Comparison of ENCODE assay signal across 18 cellular contexts in the genomic region with DNA sequence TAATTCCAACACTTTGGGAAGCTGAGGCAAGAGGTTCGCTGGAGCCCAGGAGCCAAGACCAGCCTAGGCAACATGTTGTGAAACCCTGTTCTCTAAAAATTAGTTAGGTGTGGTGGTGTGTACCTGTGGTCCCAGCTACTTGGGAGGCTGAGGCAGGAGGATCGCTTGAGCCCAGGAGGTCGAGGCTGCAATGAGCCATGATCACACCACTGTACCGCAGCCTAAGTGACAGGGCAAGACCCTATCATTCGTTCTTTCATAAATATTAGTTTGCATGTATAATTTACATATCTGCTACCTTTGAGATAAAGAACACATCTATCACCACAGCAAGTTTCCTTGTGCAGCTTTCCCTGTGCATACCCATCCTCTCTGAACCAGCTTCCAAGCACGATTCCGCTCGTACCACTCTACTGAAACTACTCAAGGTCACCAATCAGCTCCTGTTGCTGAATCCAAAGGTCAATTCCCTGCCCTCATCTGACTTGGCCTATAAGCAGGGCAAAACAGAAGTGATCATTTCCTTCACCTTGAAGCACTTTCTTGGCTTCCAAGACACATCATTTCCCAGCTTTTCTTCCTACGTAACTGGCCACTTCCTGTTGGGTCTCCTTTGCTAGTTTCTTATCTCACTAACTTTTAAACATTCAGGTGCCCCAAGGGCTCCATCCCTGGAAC. TPM values are rescaled to one million over a fixed set of nuclear protein-coding genes. Genes with fewer than 3 reads are reported as not detected.
A peak's percentile ranks its signal among the peaks of the same experiment; 100 is the strongest.
DNase-seq lines count a peak whose midpoint lies in the region; ATAC-seq and TF ChIP-seq lines count a peak whose summit lies in the region.
"Had no signal": no experiment of that assay in that cellular context is flagged by ENCODE, and none has a peak within 500 bp of the region (broad histone marks: within the 10 kb centered on the region; RNA-seq: fewer than 3 reads in every experiment).

No MANE protein-coding gene starts in this region.

- H3K27ac Mint-ChIP-seq in activated T-cell treated with anti-CD3 and anti-CD28 coated beads, Interleukin-2, amount 50 U/mL, for 72 hours: peak overlapping the region; percentile 46
- peak overlapping the region; percentile 40 for H3K27ac Mint-ChIP-seq in WTC11
- H3K27ac Mint-ChIP-seq in immature natural killer cell: peak overlapping the region in 5 of 6 donors; percentile 4 to 66 (median 27)
- H3K27ac Mint-ChIP-seq in stimulated activated memory B cell treated with anti-CD40 and anti-IgM and Interleukin-4, amounts not matched to agents 10 μg/mL and 1 μg/mL and 100 μg/mL, for 72 hours: peak overlapping the region; percentile 59
- H3K27ac Mint-ChIP-seq in effector memory CD8-positive, alpha-beta T cell: peak overlapping the region in 1 of 2 donors; percentile 16

- peak overlapping the region; percentile 28 to 33 for H3K4me3 Mint-ChIP-seq in activated T-cell treated with anti-CD3 and anti-CD28 coated beads, Interleukin-2, amount 50 U/mL, for 72 hours
- H3K4me3 Mint-ChIP-seq in WTC11 (no peak overlapping the region), immature natural killer cell (no peak overlapping the region)
- H3K4me3 Mint-ChIP-seq in stimulated activated memory B cell treated with anti-CD40 and anti-IgM and Interleukin-4, amounts not matched to agents 10 μg/mL and 1 μg/mL and 100 μg/mL, for 72 hours: no peak overlapping the region
- no peak overlapping the region for H3K4me3 Mint-ChIP-seq in effector memory CD8-positive, alpha-beta T cell

- POLR2A ChIA-PET in WTC11 (lab: Charles Lee): interaction anchor here (0.7 kb wide), 1 partner anchor 37 kb away, joined by 8 read pairs; no protein-coding TSS in a partner anchor

- no peak for DNase-seq in activated T-cell treated with anti-CD3 and anti-CD28 coated beads, Interleukin-2, amount 50 U/mL, for 72 hours
- no peak for DNase-seq in activated T-cell treated with anti-CD3 and anti-CD28 coated beads, Interleukin-2, amount 50 U/mL, for 1 hour
- DNase-seq in WTC11 (ENCODE audit: low spot score) (no peak), immature natural killer cell (no peak), COR-L47 (lab: John Stamatoyannopoulos, UW) (no peak)
- DNase-seq in effector memory CD8-positive, alpha-beta T cell: no peak
- DNase-seq: ACHN, activated gamma-delta T cell treated with Interleukin-2 at 50 U/mL for 16 hours, brain microvascular endothelial cell, Caco-2, esophagus squamous epithelium, lower lobe of right lung, NCI-H1436 treated with DMSO at 0.1 percent for 48 hours, NCI-H2171 treated with DMSO at 0.1 percent for 48 hours, Peyer's patch, upper lobe of right lung had no signal

- CTCF ChIA-PET in WTC11 (lab: Charles Lee): interaction anchor here (0.7 to 1.8 kb wide), 2 partner anchors 85 to 147 kb away, joined by 3 to 5 read pairs; a partner anchor contains a TSS

- no peaks in the 10 kb centered on the region for H3K27me3 Mint-ChIP-seq in activated T-cell treated with anti-CD3 and anti-CD28 coated beads, Interleukin-2, amount 50 U/mL, for 72 hours (ENCODE audit: low read depth)
- H3K27me3 Mint-ChIP-seq in WTC11 (ENCODE audit: low read depth) (no peaks in the 10 kb centered on the region), immature natural killer cell (ENCODE audit: low read depth in 3 of 3) (peaks cover 0 to 2% (median 0%) of the 10 kb centered on the region in 3 donors)
- no peaks in the 10 kb centered on the region for H3K27me3 Mint-ChIP-seq in stimulated activated memory B cell treated with anti-CD40 and anti-IgM and Interleukin-4, amounts not matched to agents 10 μg/mL and 1 μg/mL and 100 μg/mL, for 72 hours
- no peaks in the 10 kb centered on the region for H3K27me3 Mint-ChIP-seq in effector memory CD8-positive, alpha-beta T cell

- no peak for TF ChIP-seq CTCF in WTC11 (IDR thresholded peaks at IDR 0.05)

- peaks cover 5 to 21% of the 10 kb centered on the region in 2 donors for H3K36me3 Mint-ChIP-seq in activated T-cell treated with anti-CD3 and anti-CD28 coated beads, Interleukin-2, amount 50 U/mL, for 72 hours (ENCODE audit: insufficient read depth in 2 of 2)
- H3K36me3 Mint-ChIP-seq in WTC11 (peaks cover 8% of the 10 kb centered on the region), immature natural killer cell (no peaks in the 10 kb centered on the region)
- peaks cover 27% of the 10 kb centered on the region for H3K36me3 Mint-ChIP-seq in stimulated activated memory B cell treated with anti-CD40 and anti-IgM and Interleukin-4, amounts not matched to agents 10 μg/mL and 1 μg/mL and 100 μg/mL, for 72 hours
- H3K36me3 Mint-ChIP-seq in effector memory CD8-positive, alpha-beta T cell (ENCODE audit: insufficient read depth): peaks cover 11% of the 10 kb centered on the region

- peaks cover 65% of the 10 kb centered on the region for H3K4me1 Mint-ChIP-seq in activated T-cell treated with anti-CD3 and anti-CD28 coated beads, Interleukin-2, amount 50 U/mL, for 72 hours (ENCODE audit: low read depth)
- H3K4me1 Mint-ChIP-seq in WTC11: peaks cover 22% of the 10 kb centered on the region
- H3K4me1 Mint-ChIP-seq in immature natural killer cell: peaks cover 56 to 72% of the 10 kb centered on the region in 2 donors
- peaks cover 68% of the 10 kb centered on the region for H3K4me1 Mint-ChIP-seq in stimulated activated memory B cell treated with anti-CD40 and anti-IgM and Interleukin-4, amounts not matched to agents 10 μg/mL and 1 μg/mL and 100 μg/mL, for 72 hours
- peaks cover 34 to 60% of the 10 kb centered on the region in 2 donors for H3K4me1 Mint-ChIP-seq in effector memory CD8-positive, alpha-beta T cell (ENCODE audit: low read depth in 2 of 2)

- H3K9me3 Mint-ChIP-seq in activated T-cell treated with anti-CD3 and anti-CD28 coated beads, Interleukin-2, amount 50 U/mL, for 72 hours: peaks cover 0 to 2% of the 10 kb centered on the region in 2 donors
- H3K9me3 Mint-ChIP-seq in WTC11: peaks cover 8% of the 10 kb centered on the region
- H3K9me3 Mint-ChIP-seq in immature natural killer cell: no peaks in the 10 kb centered on the region
- H3K9me3 Mint-ChIP-seq in stimulated activated memory B cell treated with anti-CD40 and anti-IgM and Interleukin-4, amounts not matched to agents 10 μg/mL and 1 μg/mL and 100 μg/mL, for 72 hours: no peaks in the 10 kb centered on the region
- H3K9me3 Mint-ChIP-seq in effector memory CD8-positive, alpha-beta T cell: no peaks in the 10 kb centered on the region

- ATAC-seq in activated T-cell treated with anti-CD3 and anti-CD28 coated beads, Interleukin-2, amount 50 U/mL, for 72 hours (replicated peaks in 1 of 2): no peak
- ATAC-seq in WTC11: no peak
- ATAC-seq in stimulated activated memory B cell treated with anti-CD40 and anti-IgM and Interleukin-4, amounts not matched to agents 10 μg/mL and 1 μg/mL and 100 μg/mL, for 72 hours: no peak
- ATAC-seq in HG02870 (IDR thresholded peaks at IDR 0.05; ENCODE audit: unreplicated experiment): no peak
- ATAC-seq in effector memory CD8-positive, alpha-beta T cell (replicated peaks): no peak
- ATAC-seq: lower lobe of right lung, upper lobe of right lung had no signal

TF ChIP-seq in WTC11, 78 proteins besides CTCF, POLR2A, EP300 and RAD21 (continues in another document):
- TF ChIP-seq, protein P1, sequence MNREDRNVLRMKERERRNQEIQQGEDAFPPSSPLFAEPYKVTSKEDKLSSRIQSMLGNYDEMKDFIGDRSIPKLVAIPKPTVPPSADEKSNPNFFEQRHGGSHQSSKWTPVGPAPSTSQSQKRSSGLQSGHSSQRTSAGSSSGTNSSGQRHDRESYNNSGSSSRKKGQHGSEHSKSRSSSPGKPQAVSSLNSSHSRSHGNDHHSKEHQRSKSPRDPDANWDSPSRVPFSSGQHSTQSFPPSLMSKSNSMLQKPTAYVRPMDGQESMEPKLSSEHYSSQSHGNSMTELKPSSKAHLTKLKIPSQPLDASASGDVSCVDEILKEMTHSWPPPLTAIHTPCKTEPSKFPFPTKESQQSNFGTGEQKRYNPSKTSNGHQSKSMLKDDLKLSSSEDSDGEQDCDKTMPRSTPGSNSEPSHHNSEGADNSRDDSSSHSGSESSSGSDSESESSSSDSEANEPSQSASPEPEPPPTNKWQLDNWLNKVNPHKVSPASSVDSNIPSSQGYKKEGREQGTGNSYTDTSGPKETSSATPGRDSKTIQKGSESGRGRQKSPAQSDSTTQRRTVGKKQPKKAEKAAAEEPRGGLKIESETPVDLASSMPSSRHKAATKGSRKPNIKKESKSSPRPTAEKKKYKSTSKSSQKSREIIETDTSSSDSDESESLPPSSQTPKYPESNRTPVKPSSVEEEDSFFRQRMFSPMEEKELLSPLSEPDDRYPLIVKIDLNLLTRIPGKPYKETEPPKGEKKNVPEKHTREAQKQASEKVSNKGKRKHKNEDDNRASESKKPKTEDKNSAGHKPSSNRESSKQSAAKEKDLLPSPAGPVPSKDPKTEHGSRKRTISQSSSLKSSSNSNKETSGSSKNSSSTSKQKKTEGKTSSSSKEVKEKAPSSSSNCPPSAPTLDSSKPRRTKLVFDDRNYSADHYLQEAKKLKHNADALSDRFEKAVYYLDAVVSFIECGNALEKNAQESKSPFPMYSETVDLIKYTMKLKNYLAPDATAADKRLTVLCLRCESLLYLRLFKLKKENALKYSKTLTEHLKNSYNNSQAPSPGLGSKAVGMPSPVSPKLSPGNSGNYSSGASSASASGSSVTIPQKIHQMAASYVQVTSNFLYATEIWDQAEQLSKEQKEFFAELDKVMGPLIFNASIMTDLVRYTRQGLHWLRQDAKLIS (CRISPR knock-in tag; IDR thresholded peaks at IDR 0.05; ENCODE audit: borderline replicate concordance): no peak
- TF ChIP-seq ZNF263 (CRISPR knock-in tag; IDR thresholded peaks at IDR 0.05; ENCODE audit: low read depth): no peak
- TF ChIP-seq NR1H2 (CRISPR knock-in tag; IDR thresholded peaks at IDR 0.05): no peak
- TF ChIP-seq CREB1 (CRISPR knock-in tag; IDR thresholded peaks at IDR 0.05): no peak
- no peak for TF ChIP-seq FOXP1 (CRISPR knock-in tag; IDR thresholded peaks at IDR 0.05; ENCODE audit: borderline replicate concordance)
- TF ChIP-seq, protein P2, sequence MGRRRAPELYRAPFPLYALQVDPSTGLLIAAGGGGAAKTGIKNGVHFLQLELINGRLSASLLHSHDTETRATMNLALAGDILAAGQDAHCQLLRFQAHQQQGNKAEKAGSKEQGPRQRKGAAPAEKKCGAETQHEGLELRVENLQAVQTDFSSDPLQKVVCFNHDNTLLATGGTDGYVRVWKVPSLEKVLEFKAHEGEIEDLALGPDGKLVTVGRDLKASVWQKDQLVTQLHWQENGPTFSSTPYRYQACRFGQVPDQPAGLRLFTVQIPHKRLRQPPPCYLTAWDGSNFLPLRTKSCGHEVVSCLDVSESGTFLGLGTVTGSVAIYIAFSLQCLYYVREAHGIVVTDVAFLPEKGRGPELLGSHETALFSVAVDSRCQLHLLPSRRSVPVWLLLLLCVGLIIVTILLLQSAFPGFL (CRISPR knock-in tag; IDR thresholded peaks at IDR 0.05; ENCODE audit: borderline replicate concordance): no peak
- no peak for TF ChIP-seq ZNF396 (CRISPR knock-in tag; IDR thresholded peaks at IDR 0.05; ENCODE audit: borderline replicate concordance)
- no peak for TF ChIP-seq KAT7 (CRISPR knock-in tag; IDR thresholded peaks at IDR 0.05; ENCODE audit: borderline replicate concordance)
- TF ChIP-seq ZNF317 (CRISPR knock-in tag; IDR thresholded peaks at IDR 0.05; ENCODE audit: borderline replicate concordance, low read depth): no peak

RNA-seq across cellular contexts. Expression of a gene that starts 49.1 kb away (rescaled TPM):
- 100 to 1,000 TPM; 209 to 218 TPM for total RNA-seq in activated T-cell treated with anti-CD3 and anti-CD28 coated beads, Interleukin-2, amount 50 U/mL, for 72 hours
- 82.9 to 93.3 TPM (median 92.6 TPM) in 3 replicates for total RNA-seq in WTC11 (2021)
- 100 to 1,000 TPM; 104 to 161 (median 135) TPM for polyA plus RNA-seq in immature natural killer cell

Comparison
In these comparisons a context has a peak if more than half of its experiments do, and no peak if none do; other contexts are left out.
1. H3K4me3 Mint-ChIP-seq: peak in activated T-cell treated with anti-CD3 and anti-CD28 coated beads, Interleukin-2, amount 50 U/mL, for 72 hours (2 of 2); none in WTC11 (single experiment), immature natural killer cell (0 of 5), stimulated activated memory B cell treated with anti-CD40 and anti-IgM and Interleukin-4, amounts not matched to agents 10 μg/mL and 1 μg/mL and 100 μg/mL, for 72 hours (single experiment) and effector memory CD8-positive, alpha-beta T cell (0 of 2).